ENCODE assay signal across 8 cellular contexts in genomic region chr2:118202707-118203303, GRCh38.
DNase-seq lines count a peak whose midpoint lies in the region; ATAC-seq and TF ChIP-seq lines count a peak whose summit lies in the region.

No MANE protein-coding gene starts in this region.

- H3K9ac ChIP-seq in fibroblast of lung (ENCODE audit: insufficient read depth, low read length) = no peak overlapping the region

- H2AFZ ChIP-seq in fibroblast of lung (ENCODE audit: low read length) (no peak overlapping the region), osteoblast (ENCODE audit: low read length) (no peak overlapping the region)

- H3K4me2 ChIP-seq in fibroblast of lung (ENCODE audit: extremely low read depth, insufficient read depth, low read length) (no peak overlapping the region), osteoblast (ENCODE audit: insufficient read depth, low read length) (no peak overlapping the region)

- CTCF ChIA-PET in BJ (lab: Yijun Ruan, JAX) = interaction anchor here (0.8 to 2.3 kb wide), 10 partner anchors 8 to 657 kb away, joined by 3 to 11 read pairs (median 5); no protein-coding TSS in a partner anchor

- H3K4me1 ChIP-seq in fibroblast of lung (ENCODE audit: control insufficient read depth, extremely low read depth, insufficient read depth, low read length) (no peaks in the 10 kb centered on the region), osteoblast (ENCODE audit: insufficient read depth, low read length) (no peaks in the 10 kb centered on the region)

- ATAC-seq in GM18511 (IDR thresholded peaks at IDR 0.05; ENCODE audit: unreplicated experiment) (peak; percentile 95), HG02938 (IDR thresholded peaks at IDR 0.05; ENCODE audit: unreplicated experiment) (peak; percentile 90)

- H3K79me2 ChIP-seq in fibroblast of lung (ENCODE audit: control insufficient read depth, insufficient read depth, low read length) (no peaks in the 10 kb centered on the region), osteoblast (ENCODE audit: insufficient read depth, low read length) (no peaks in the 10 kb centered on the region)

- TF ChIP-seq CTCF in BJ (IDR thresholded peaks at IDR 0.05; ENCODE audit: insufficient read depth, low read depth, low read length) (peak; percentile 92), fibroblast of lung (conservative IDR thresholded peaks at IDR 0.05 in 1 of 2, IDR thresholded peaks at IDR 0.05 in 1 of 2; ENCODE audit: low read depth in 1 of 2, low read length in 2 of 2) (peak; percentile 86 to 93), osteoblast (IDR thresholded peaks at IDR 0.05; ENCODE audit: extremely low read depth, low read depth, low read length) (peak; percentile 91)

- H3K27ac ChIP-seq in fibroblast of lung (ENCODE audit: insufficient read depth, low read length) = no peak overlapping the region
- H3K27ac ChIP-seq in osteoblast (ENCODE audit: low read depth, low read length) = no peak overlapping the region

- H3K9me3 ChIP-seq in fibroblast of lung (ENCODE audit: control insufficient read depth, insufficient read depth, low read depth, low read length) = no peaks in the 10 kb centered on the region
- no peaks in the 10 kb centered on the region for H3K9me3 ChIP-seq in osteoblast (ENCODE audit: low read depth, low read length)

- DNase-seq in BJ (ENCODE audit: low read depth) (no peak), NCI-H446 (lab: John Stamatoyannopoulos, UW) (peak; percentile 33 to 65), activated T-cell treated with anti-CD3 and anti-CD28 coated beads for 24 hours (ENCODE audit: low read depth) (peak; percentile 52), fibroblast of lung (ENCODE audit: low read depth in 2 of 2) (peak; percentile 29 to 49), osteoblast (ENCODE audit: insufficient read length, low spot score, missing footprints) (no peak), NK-92 (lab: John Stamatoyannopoulos, UW; ENCODE audit: unreplicated experiment) (no peak)

- H4K20me1 ChIP-seq in fibroblast of lung (ENCODE audit: control insufficient read depth, extremely low read depth, insufficient read depth, low read length) (no peaks in the 10 kb centered on the region), osteoblast (ENCODE audit: insufficient read depth, low read length) (no peaks in the 10 kb centered on the region)

- POLR2A ChIA-PET in BJ (lab: Charles Lee) = no interaction called here

- H3K4me3 ChIP-seq in BJ (ENCODE audit: low read depth, low read length) = no peak overlapping the region
- no peak overlapping the region for H3K4me3 ChIP-seq in fibroblast of lung (replicated peaks in 1 of 4; ENCODE audit: control extremely low read depth in 1 of 4, insufficient read depth in 1 of 4, low read depth in 3 of 4, low read length in 4 of 4)
- no peak overlapping the region for H3K4me3 ChIP-seq in osteoblast (ENCODE audit: insufficient read depth, low read length)

- H3K36me3 ChIP-seq in BJ (ENCODE audit: control insufficient read depth, insufficient read depth, low read length) (no peaks in the 10 kb centered on the region), fibroblast of lung (ENCODE audit: control insufficient read depth, insufficient read depth, low read length) (no peaks in the 10 kb centered on the region), osteoblast (ENCODE audit: insufficient read depth, low read length) (no peaks in the 10 kb centered on the region)

- H3K27me3 ChIP-seq in BJ (ENCODE audit: control insufficient read depth, insufficient read depth, low read length) (peaks cover 2% of the 10 kb centered on the region), fibroblast of lung (ENCODE audit: control insufficient read depth, insufficient read depth, low read length) (no peaks in the 10 kb centered on the region), osteoblast (ENCODE audit: insufficient read depth, low read length) (peaks cover 10% of the 10 kb centered on the region)

Comparison
In these comparisons a context has a peak if more than half of its experiments do, and no peak if none do; other contexts are left out.
1. DNase-seq: peak in NCI-H446 (2 of 2), activated T-cell treated with anti-CD3 and anti-CD28 coated beads for 24 hours (single experiment) and fibroblast of lung (2 of 2); none in BJ (single experiment), osteoblast (single experiment) and NK-92 (single experiment).
2. Peak in every context shown above with its lines, with median percentiles within 50 percentile points of each other: CTCF ChIP-seq.